13 cellular contexts compared by ENCODE assay signal in the genomic region with DNA sequence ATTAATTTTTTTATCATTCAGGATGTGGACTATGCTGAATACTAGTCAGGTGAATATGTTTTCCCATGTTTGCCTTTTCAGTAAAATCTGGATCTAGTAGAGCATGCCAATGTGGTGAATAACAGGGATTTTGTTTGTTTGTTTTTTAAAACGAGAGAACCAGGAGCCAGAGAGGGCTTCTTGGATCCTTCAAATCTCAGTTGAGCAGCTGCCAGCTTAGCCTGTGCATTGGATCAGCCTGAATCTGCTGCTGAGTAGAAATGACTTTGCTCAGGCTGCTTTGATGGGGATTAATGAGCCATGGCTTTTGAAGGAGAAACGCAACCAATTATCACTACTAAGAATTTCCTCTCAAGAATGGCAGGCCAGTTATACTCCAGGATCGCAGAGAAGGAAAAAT.
DNase-seq lines count a peak whose midpoint lies in the region; TF ChIP-seq lines count a peak whose summit lies in the region.
"Had no signal": no experiment of that assay in that cellular context is flagged by ENCODE, and none has a peak within 500 bp of the region (broad histone marks: within the 10 kb centered on the region; RNA-seq: fewer than 3 reads in every experiment).

No MANE protein-coding gene starts in this region.

- in situ Hi-C loops in GM13976 (cut with MboI; ENCODE audit: low sequenced_read_pairs, unreplicated experiment) = no loop called here

- DNase-seq in DMS53 treated with DMSO at 0.1 percent for 48 hours (lab: John Stamatoyannopoulos, UW; ENCODE audit: unreplicated experiment) (peak; percentile 72), NCI-H1436 (lab: John Stamatoyannopoulos, UW) (peak; percentile 70), SHP77 (lab: John Stamatoyannopoulos, UW) (peak; percentile 65 to 74), myocyte (ENCODE audit: low read depth) (peak; percentile 45), UCSD-AML1 (lab: John Stamatoyannopoulos, UW; ENCODE audit: unreplicated experiment) (no peak), T1000 (lab: John Stamatoyannopoulos, UW) (no peak), GM13976 (ENCODE audit: low spot score) (no peak), GDM1 (lab: John Stamatoyannopoulos, UW) (no peak)
- DNase-seq: effector memory CD4-positive, alpha-beta T cell; H7; heart right ventricle; lower lobe of right lung; stimulated activated CD4-positive, alpha-beta T cell treated with anti-CD3 and anti-CD28 coated beads, Interleukin-4, amount 100 ng/mL, for 1 hour had no signal

- no peak for TF ChIP-seq CTCF in GM13976 (IDR thresholded peaks at IDR 0.05; ENCODE audit: borderline replicate concordance, control extremely low read depth, extremely low read depth, insufficient read depth, missing control alignments)

Comparison
In these comparisons a context has a peak if more than half of its experiments do, and no peak if none do; other contexts are left out.
1. DNase-seq: peak in DMS53 treated with DMSO at 0.1 percent for 48 hours (single experiment), NCI-H1436 (single experiment), SHP77 (2 of 2) and myocyte (single experiment); none in UCSD-AML1 (single experiment), T1000 (single experiment), GM13976 (single experiment) and GDM1 (single experiment).